ENCODE assay signal across 11 cellular contexts in genomic region chr2:85741211-85741610, GRCh38. TPM values are rescaled to one million over a fixed set of nuclear protein-coding genes. Genes with fewer than 3 reads are reported as not detected.
DNase-seq lines count a peak whose midpoint lies in the region; ATAC-seq and TF ChIP-seq lines count a peak whose summit lies in the region.
"Had no signal": no experiment of that assay in that cellular context is flagged by ENCODE, and none has a peak within 500 bp of the region (broad histone marks: within the 10 kb centered on the region; RNA-seq: fewer than 3 reads in every experiment).

No MANE protein-coding gene starts in this region.

- H3K9me3 ChIP-seq in RWPE2 (ENCODE audit: severe bottlenecking) = no peaks in the 10 kb centered on the region
- H3K9me3 ChIP-seq in esophagus (ENCODE audit: control insufficient read depth in 2 of 2, insufficient read depth in 1 of 2, low read depth in 1 of 2, low read length in 1 of 2) = no peaks in the 10 kb centered on the region
- no peaks in the 10 kb centered on the region for H3K9me3 ChIP-seq in mucosa of stomach (ENCODE audit: control insufficient read depth, low read length)
- no peaks in the 10 kb centered on the region for H3K9me3 ChIP-seq in suprapubic skin
- no peaks in the 10 kb centered on the region for H3K9me3 ChIP-seq in A673 (ENCODE audit: low read depth, low read length, poor library complexity, severe bottlenecking)
- no peaks in the 10 kb centered on the region for H3K9me3 ChIP-seq in CD4-positive, alpha-beta memory T cell (ENCODE audit: control insufficient read depth in 1 of 2, low read length in 2 of 2)

- no peaks in the 10 kb centered on the region for H3K36me3 Mint-ChIP-seq in activated T-helper 2 cell treated with anti-CD3 and anti-CD28 coated beads, Interferon-gamma antibody, Interleukin-2, Interleukin-4, amounts not matched to agents 10 μg/mL and 5 μg/mL and 100 μg/mL, durations not matched to agents 14 hours and 24 hours and 36 hours (ENCODE audit: low read depth)
- H3K36me3 Mint-ChIP-seq in CD4-positive, alpha-beta memory T cell = no peaks in the 10 kb centered on the region
- H3K36me3 Mint-ChIP-seq: CD14-positive monocyte had no signal

- H3K27me3 ChIP-seq in RWPE2 (ENCODE audit: insufficient read depth, poor library complexity, severe bottlenecking) (no peaks in the 10 kb centered on the region), esophagus (ENCODE audit: control insufficient read depth in 1 of 2, insufficient read depth in 2 of 2, low read length in 2 of 2) (no peaks in the 10 kb centered on the region), mucosa of stomach (ENCODE audit: control insufficient read depth, insufficient read depth, low read length) (no peaks in the 10 kb centered on the region), suprapubic skin (no peaks in the 10 kb centered on the region), A673 (replicated peaks; ENCODE audit: insufficient read depth, low read depth, low read length, poor library complexity) (no peaks in the 10 kb centered on the region)
- peaks cover 11% of the 10 kb centered on the region for H3K27me3 ChIP-seq in CD4-positive, alpha-beta memory T cell (ENCODE audit: insufficient read depth, low read length)

- no peak for TF ChIP-seq EP300 in suprapubic skin (IDR thresholded peaks at IDR 0.05)

- H3K4me1 Mint-ChIP-seq in activated T-helper 2 cell treated with anti-CD3 and anti-CD28 coated beads, Interferon-gamma antibody, Interleukin-2, Interleukin-4, amounts not matched to agents 10 μg/mL and 5 μg/mL and 100 μg/mL, durations not matched to agents 14 hours and 24 hours and 36 hours (ENCODE audit: low read depth) = peaks cover 4% of the 10 kb centered on the region
- no peaks in the 10 kb centered on the region for H3K4me1 Mint-ChIP-seq in CD4-positive, alpha-beta memory T cell

- no peak for TF ChIP-seq POLR2A in suprapubic skin (IDR thresholded peaks at IDR 0.05)

- POLR2A ChIA-PET in A673 (lab: Charles Lee; ENCODE audit: low non-redundant PET) = no interaction called here
- POLR2A ChIA-PET in CD4-positive, alpha-beta memory T cell (lab: Charles Lee; ENCODE audit: partially characterized antibody) = no interaction called here

- H3K4me3 ChIP-seq in RWPE2 (ENCODE audit: severe bottlenecking) = no peak overlapping the region
- H3K4me3 ChIP-seq in esophagus (ENCODE audit: low read depth in 1 of 2, low read length in 2 of 2) = no peak overlapping the region
- H3K4me3 ChIP-seq in mucosa of stomach (ENCODE audit: low read length) = no peak overlapping the region
- no peak overlapping the region for H3K4me3 ChIP-seq in suprapubic skin
- no peak overlapping the region for H3K4me3 ChIP-seq in A673 (ENCODE audit: low read depth, low read length, poor library complexity, severe bottlenecking)
- no peak overlapping the region for H3K4me3 ChIP-seq in CD4-positive, alpha-beta memory T cell (ENCODE audit: low read length in 2 of 2)

- BruUV-seq in A673 (replicated peaks; lab: Mats Ljungman, UMichigan) = no TSS peak

- no peaks in the 10 kb centered on the region for H3K9me3 Mint-ChIP-seq in activated T-helper 2 cell treated with anti-CD3 and anti-CD28 coated beads, Interferon-gamma antibody, Interleukin-2, Interleukin-4, amounts not matched to agents 10 μg/mL and 5 μg/mL and 100 μg/mL, durations not matched to agents 14 hours and 24 hours and 36 hours
- H3K9me3 Mint-ChIP-seq in CD4-positive, alpha-beta memory T cell = no peaks in the 10 kb centered on the region

- ATAC-seq in RWPE2 (ENCODE audit: low read depth) = no peak

- H3K27ac ChIP-seq in RWPE2 (ENCODE audit: poor library complexity, severe bottlenecking) (peak overlapping the region; percentile 74), esophagus (ENCODE audit: low read depth in 2 of 2, low read length in 1 of 2) (peak overlapping the region; percentile 91 to 92), suprapubic skin (peak overlapping the region; percentile 94), A673 (ENCODE audit: low read depth, low read length, poor library complexity, severe bottlenecking) (no peak overlapping the region)
- H3K27ac ChIP-seq in CD4-positive, alpha-beta memory T cell (ENCODE audit: low read depth, low read length) = no peak overlapping the region

- H3K4me1 ChIP-seq in RWPE2 (ENCODE audit: insufficient read depth, poor library complexity, severe bottlenecking) = peaks cover 19% of the 10 kb centered on the region
- peaks cover 9 to 23% of the 10 kb centered on the region in 2 donors for H3K4me1 ChIP-seq in esophagus (ENCODE audit: control insufficient read depth in 2 of 2, insufficient read depth in 2 of 2, low read length in 1 of 2)
- H3K4me1 ChIP-seq in mucosa of stomach (ENCODE audit: control insufficient read depth, insufficient read depth, low read length) = peaks cover 46% of the 10 kb centered on the region
- H3K4me1 ChIP-seq in suprapubic skin = peaks cover 78% of the 10 kb centered on the region
- peaks cover 41% of the 10 kb centered on the region for H3K4me1 ChIP-seq in A673 (ENCODE audit: insufficient read depth, low read length, poor library complexity, severe bottlenecking)
- no peaks in the 10 kb centered on the region for H3K4me1 ChIP-seq in CD4-positive, alpha-beta memory T cell (ENCODE audit: insufficient read depth, low read length)

- TF ChIP-seq CTCF in RWPE2 (IDR thresholded peaks at IDR 0.05; ENCODE audit: poor library complexity, severe bottlenecking) (no peak), suprapubic skin (IDR thresholded peaks at IDR 0.05) (no peak), A673 (conservative IDR thresholded peaks at IDR 0.05; ENCODE audit: low read depth, low read length) (no peak)

- peak; percentile 35 for DNase-seq in RWPE2 (ENCODE audit: low spot score)
- peak in 1 of 2 donors; percentile 69 for DNase-seq in suprapubic skin (ENCODE audit: low spot score in 2 of 2)
- no peak for DNase-seq in midbrain (lab: John Stamatoyannopoulos, UW)
- DNase-seq in A673 (ENCODE audit: low spot score) = no peak
- DNase-seq in activated T-helper 2 cell treated with anti-CD3 and anti-CD28 coated beads, Interferon-gamma antibody, Interleukin-2, Interleukin-4, amounts not matched to agents 10 μg/mL and 5 μg/mL and 100 μg/mL, durations not matched to agents 14 hours and 24 hours and 36 hours (ENCODE audit: low spot score) = no peak
- DNase-seq in CD4-positive, alpha-beta memory T cell = no peak
- DNase-seq: NCI-H2107 had no signal

- H3K36me3 ChIP-seq in RWPE2 (ENCODE audit: low read depth) (no peaks in the 10 kb centered on the region), esophagus (ENCODE audit: control insufficient read depth in 2 of 2, insufficient read depth in 2 of 2, low read length in 1 of 2) (no peaks in the 10 kb centered on the region), mucosa of stomach (ENCODE audit: control insufficient read depth, insufficient read depth, low read length) (no peaks in the 10 kb centered on the region), suprapubic skin (no peaks in the 10 kb centered on the region), A673 (ENCODE audit: insufficient read depth, low read length, poor library complexity, severe bottlenecking) (no peaks in the 10 kb centered on the region)
- no peaks in the 10 kb centered on the region for H3K36me3 ChIP-seq in CD4-positive, alpha-beta memory T cell (ENCODE audit: insufficient read depth, low read length)

- intact Hi-C loops in A673 (cut with micrococcal nuclease; ENCODE audit: unreplicated experiment) = no loop called here
- intact Hi-C loops in activated T-helper 2 cell treated with anti-CD3 and anti-CD28 coated beads, Interferon-gamma antibody, Interleukin-2, Interleukin-4, amounts not matched to agents 10 μg/mL and 5 μg/mL and 100 μg/mL, durations not matched to agents 14 hours and 24 hours and 36 hours (cut with micrococcal nuclease) = no loop called here
- intact Hi-C loops in CD4-positive, alpha-beta memory T cell (cut with micrococcal nuclease) = no loop called here

- no peak overlapping the region for H3K27ac Mint-ChIP-seq in activated T-helper 2 cell treated with anti-CD3 and anti-CD28 coated beads, Interferon-gamma antibody, Interleukin-2, Interleukin-4, amounts not matched to agents 10 μg/mL and 5 μg/mL and 100 μg/mL, durations not matched to agents 14 hours and 24 hours and 36 hours
- no peak overlapping the region for H3K27ac Mint-ChIP-seq in CD4-positive, alpha-beta memory T cell
- H3K27ac Mint-ChIP-seq: CD14-positive monocyte had no signal

- CTCF ChIA-PET in A673 (lab: Charles Lee) = interaction anchor here (1.3 kb wide), 1 partner anchor 58 kb away, joined by 3 read pairs; no protein-coding TSS in a partner anchor
- CTCF ChIA-PET in CD4-positive, alpha-beta memory T cell (lab: Charles Lee; ENCODE audit: partially characterized antibody) = interaction anchor here (1.5 kb wide), 1 partner anchor 12 kb away, joined by 4 read pairs; no protein-coding TSS in a partner anchor

- H3K4me3 Mint-ChIP-seq in activated T-helper 2 cell treated with anti-CD3 and anti-CD28 coated beads, Interferon-gamma antibody, Interleukin-2, Interleukin-4, amounts not matched to agents 10 μg/mL and 5 μg/mL and 100 μg/mL, durations not matched to agents 14 hours and 24 hours and 36 hours (ENCODE audit: low read depth) = no peak overlapping the region
- H3K4me3 Mint-ChIP-seq in CD4-positive, alpha-beta memory T cell = no peak overlapping the region

- peak overlapping the region; percentile 73 for H3K9ac ChIP-seq in mucosa of stomach (ENCODE audit: low read length)

- 51 to 63% methylated on average over 8 of the region's 8 CpGs for WGBS in esophagus, 2 donors
- WGBS in suprapubic skin = 46% methylated on average over 6 of the region's 8 CpGs

- H3K27me3 Mint-ChIP-seq in activated T-helper 2 cell treated with anti-CD3 and anti-CD28 coated beads, Interferon-gamma antibody, Interleukin-2, Interleukin-4, amounts not matched to agents 10 μg/mL and 5 μg/mL and 100 μg/mL, durations not matched to agents 14 hours and 24 hours and 36 hours (ENCODE audit: low read depth) = peaks cover 65% of the 10 kb centered on the region
- H3K27me3 Mint-ChIP-seq in CD4-positive, alpha-beta memory T cell = peaks cover 22 to 58% of the 10 kb centered on the region in 2 donors

RNA-seq across cellular contexts. Expression of gene ATOH8, which starts 12.6 kb away (rescaled TPM):
- polyA plus RNA-seq in esophagus = 1 to 10 TPM; 3.0 to 5.9 TPM
- 10 to 100 TPM in 3 of 4 donors, 1 to 10 TPM in 1; 9.7 to 30.3 (median 27.3) TPM for total RNA-seq in suprapubic skin
- 4.3 and 4.6 TPM in 2 replicates for total RNA-seq in A673 (2021)
- total RNA-seq in activated T-helper 2 cell treated with anti-CD3 and anti-CD28 coated beads, Interferon-gamma antibody, Interleukin-2, Interleukin-4, amounts not matched to agents 10 μg/mL and 5 μg/mL and 100 μg/mL, durations not matched to agents 14 hours and 24 hours and 36 hours = 0.07 and 0.11 TPM in 2 replicates
- not detected for total RNA-seq in CD4-positive, alpha-beta memory T cell
- not detected for polyA plus RNA-seq in CD4-positive, alpha-beta memory T cell

RNA-seq across cellular contexts. Expression of gene GNLY, which starts 47.1 kb away (rescaled TPM):
- polyA plus RNA-seq in esophagus = 1 to 10 TPM; 1.2 to 1.7 TPM
- total RNA-seq in suprapubic skin (1 to 10 TPM in 3 of 4 donors, not detected in 1; 1.6 to 4.8 (median 1.9) TPM), A673 (2021) (not detected in 2 replicates)
- 21.9 and 23.5 TPM in 2 replicates for total RNA-seq in activated T-helper 2 cell treated with anti-CD3 and anti-CD28 coated beads, Interferon-gamma antibody, Interleukin-2, Interleukin-4, amounts not matched to agents 10 μg/mL and 5 μg/mL and 100 μg/mL, durations not matched to agents 14 hours and 24 hours and 36 hours
- total RNA-seq in CD4-positive, alpha-beta memory T cell = 10 to 100 TPM; 17.2 to 20.0 TPM
- polyA plus RNA-seq in CD4-positive, alpha-beta memory T cell = 10 to 100 TPM; 22.3 to 32.2 TPM
- total RNA-seq: dermis microvascular lymphatic vessel endothelial cell had no signal

Comparison
In these comparisons a context has a peak if more than half of its experiments do, and no peak if none do; other contexts are left out.
1. H3K27ac ChIP-seq: peak in RWPE2 (single experiment), esophagus (2 of 2) and suprapubic skin (single experiment); none in A673 (single experiment) and CD4-positive, alpha-beta memory T cell (single experiment).